ENCODE assay signal across 1 cellular context in the genomic region with DNA sequence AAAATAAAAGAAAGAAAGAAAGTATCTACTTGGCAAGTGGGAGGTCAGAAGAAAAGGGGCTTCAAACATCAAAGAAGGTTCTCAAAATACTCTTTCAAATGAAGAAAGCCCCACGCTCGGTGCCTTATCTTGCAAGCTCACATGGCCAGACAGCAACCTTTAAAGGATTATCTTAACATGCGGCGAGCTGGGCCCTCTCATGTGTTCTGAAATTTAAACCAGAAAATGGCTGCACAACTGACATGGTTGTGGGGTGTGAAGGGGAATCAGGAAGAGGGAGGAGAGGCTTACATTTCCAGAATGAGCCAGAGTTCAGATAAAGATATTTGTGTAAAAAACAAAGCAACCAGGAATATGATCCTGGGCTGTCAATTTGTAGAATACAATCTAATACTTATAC.
TF ChIP-seq lines count a peak whose summit lies in the region.

No MANE protein-coding gene starts in this region.

TF ChIP-seq in K562, 482 proteins besides CTCF, POLR2A, EP300 and RAD21 (continued from another document and continues in another):
- TF ChIP-seq SFPQ (IDR thresholded peaks at IDR 0.05; ENCODE audit: low read depth, low read length) = no peak
- TF ChIP-seq, protein P1, sequence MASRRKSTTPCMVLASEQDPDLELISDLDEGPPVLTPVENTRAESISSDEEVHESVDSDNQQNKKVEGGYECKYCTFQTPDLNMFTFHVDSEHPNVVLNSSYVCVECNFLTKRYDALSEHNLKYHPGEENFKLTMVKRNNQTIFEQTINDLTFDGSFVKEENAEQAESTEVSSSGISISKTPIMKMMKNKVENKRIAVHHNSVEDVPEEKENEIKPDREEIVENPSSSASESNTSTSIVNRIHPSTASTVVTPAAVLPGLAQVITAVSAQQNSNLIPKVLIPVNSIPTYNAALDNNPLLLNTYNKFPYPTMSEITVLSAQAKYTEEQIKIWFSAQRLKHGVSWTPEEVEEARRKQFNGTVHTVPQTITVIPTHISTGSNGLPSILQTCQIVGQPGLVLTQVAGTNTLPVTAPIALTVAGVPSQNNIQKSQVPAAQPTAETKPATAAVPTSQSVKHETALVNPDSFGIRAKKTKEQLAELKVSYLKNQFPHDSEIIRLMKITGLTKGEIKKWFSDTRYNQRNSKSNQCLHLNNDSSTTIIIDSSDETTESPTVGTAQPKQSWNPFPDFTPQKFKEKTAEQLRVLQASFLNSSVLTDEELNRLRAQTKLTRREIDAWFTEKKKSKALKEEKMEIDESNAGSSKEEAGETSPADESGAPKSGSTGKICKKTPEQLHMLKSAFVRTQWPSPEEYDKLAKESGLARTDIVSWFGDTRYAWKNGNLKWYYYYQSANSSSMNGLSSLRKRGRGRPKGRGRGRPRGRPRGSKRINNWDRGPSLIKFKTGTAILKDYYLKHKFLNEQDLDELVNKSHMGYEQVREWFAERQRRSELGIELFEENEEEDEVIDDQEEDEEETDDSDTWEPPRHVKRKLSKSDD (conservative IDR thresholded peaks at IDR 0.05; ENCODE audit: low read length) = no peak
- TF ChIP-seq SMAD3 (CRISPR knock-in tag; conservative IDR thresholded peaks at IDR 0.05) = peak; percentile 96
- peak; percentile 98 for TF ChIP-seq ZNF644 (tag; IDR thresholded peaks at IDR 0.05; ENCODE audit: low read depth)
- TF ChIP-seq, protein P2, sequence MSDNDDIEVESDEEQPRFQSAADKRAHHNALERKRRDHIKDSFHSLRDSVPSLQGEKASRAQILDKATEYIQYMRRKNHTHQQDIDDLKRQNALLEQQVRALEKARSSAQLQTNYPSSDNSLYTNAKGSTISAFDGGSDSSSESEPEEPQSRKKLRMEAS (CRISPR knock-in tag; IDR thresholded peaks at IDR 0.05) = peak; percentile 89
- no peak for TF ChIP-seq STAG1 (CRISPR knock-in tag; IDR thresholded peaks at IDR 0.05; ENCODE audit: borderline replicate concordance)
- no peak for TF ChIP-seq NFATC3 (IDR thresholded peaks at IDR 0.05)
- TF ChIP-seq KDM5B (IDR thresholded peaks at IDR 0.05; ENCODE audit: insufficient replicate concordance, low read depth, low read length) = no peak
- TF ChIP-seq SP2 (IDR thresholded peaks at IDR 0.05; ENCODE audit: extremely low read depth, low read depth, low read length, poor library complexity, severe bottlenecking) = no peak
- TF ChIP-seq, protein P3, sequence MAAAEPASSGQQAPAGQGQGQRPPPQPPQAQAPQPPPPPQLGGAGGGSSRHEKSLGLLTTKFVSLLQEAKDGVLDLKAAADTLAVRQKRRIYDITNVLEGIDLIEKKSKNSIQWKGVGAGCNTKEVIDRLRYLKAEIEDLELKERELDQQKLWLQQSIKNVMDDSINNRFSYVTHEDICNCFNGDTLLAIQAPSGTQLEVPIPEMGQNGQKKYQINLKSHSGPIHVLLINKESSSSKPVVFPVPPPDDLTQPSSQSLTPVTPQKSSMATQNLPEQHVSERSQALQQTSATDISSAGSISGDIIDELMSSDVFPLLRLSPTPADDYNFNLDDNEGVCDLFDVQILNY (CRISPR knock-in tag; IDR thresholded peaks at IDR 0.05) = peak; percentile 69; the same call in 1 of the 2 replicates
- no peak for TF ChIP-seq SIN3A (IDR thresholded peaks at IDR 0.05; ENCODE audit: borderline replicate concordance in 2 of 2, control insufficient read depth in 1 of 2, low read depth in 2 of 2, low read length in 2 of 2)
- TF ChIP-seq ZNF408 (CRISPR knock-in tag; IDR thresholded peaks at IDR 0.05; ENCODE audit: low read depth) = no peak
- TF ChIP-seq TAF7 (tag; IDR thresholded peaks at IDR 0.05) = peak; percentile 65
- TF ChIP-seq ZNF583 (CRISPR knock-in tag; IDR thresholded peaks at IDR 0.05) = peak; percentile 95
- TF ChIP-seq EHMT2 (IDR thresholded peaks at IDR 0.05) = no peak
- no peak for TF ChIP-seq PURB (CRISPR knock-in tag; IDR thresholded peaks at IDR 0.05; ENCODE audit: low read depth)
- no peak for TF ChIP-seq SRSF7 (optimal IDR thresholded peaks at IDR 0.05; ENCODE audit: low read depth, low read length)
- TF ChIP-seq GATAD2A (IDR thresholded peaks at IDR 0.05) = no peak
- peak; percentile 97 for TF ChIP-seq ZNF449 (CRISPR knock-in tag; IDR thresholded peaks at IDR 0.05)
- no peak for TF ChIP-seq SAFB2 (IDR thresholded peaks at IDR 0.05; ENCODE audit: borderline replicate concordance, low read depth, low read length, severe bottlenecking)
- no peak for TF ChIP-seq SMC3 (conservative IDR thresholded peaks at IDR 0.05; ENCODE audit: insufficient read depth, low read depth, low read length)
- no peak for TF ChIP-seq SUPT5H (IDR thresholded peaks at IDR 0.05)
- TF ChIP-seq, protein P4, sequence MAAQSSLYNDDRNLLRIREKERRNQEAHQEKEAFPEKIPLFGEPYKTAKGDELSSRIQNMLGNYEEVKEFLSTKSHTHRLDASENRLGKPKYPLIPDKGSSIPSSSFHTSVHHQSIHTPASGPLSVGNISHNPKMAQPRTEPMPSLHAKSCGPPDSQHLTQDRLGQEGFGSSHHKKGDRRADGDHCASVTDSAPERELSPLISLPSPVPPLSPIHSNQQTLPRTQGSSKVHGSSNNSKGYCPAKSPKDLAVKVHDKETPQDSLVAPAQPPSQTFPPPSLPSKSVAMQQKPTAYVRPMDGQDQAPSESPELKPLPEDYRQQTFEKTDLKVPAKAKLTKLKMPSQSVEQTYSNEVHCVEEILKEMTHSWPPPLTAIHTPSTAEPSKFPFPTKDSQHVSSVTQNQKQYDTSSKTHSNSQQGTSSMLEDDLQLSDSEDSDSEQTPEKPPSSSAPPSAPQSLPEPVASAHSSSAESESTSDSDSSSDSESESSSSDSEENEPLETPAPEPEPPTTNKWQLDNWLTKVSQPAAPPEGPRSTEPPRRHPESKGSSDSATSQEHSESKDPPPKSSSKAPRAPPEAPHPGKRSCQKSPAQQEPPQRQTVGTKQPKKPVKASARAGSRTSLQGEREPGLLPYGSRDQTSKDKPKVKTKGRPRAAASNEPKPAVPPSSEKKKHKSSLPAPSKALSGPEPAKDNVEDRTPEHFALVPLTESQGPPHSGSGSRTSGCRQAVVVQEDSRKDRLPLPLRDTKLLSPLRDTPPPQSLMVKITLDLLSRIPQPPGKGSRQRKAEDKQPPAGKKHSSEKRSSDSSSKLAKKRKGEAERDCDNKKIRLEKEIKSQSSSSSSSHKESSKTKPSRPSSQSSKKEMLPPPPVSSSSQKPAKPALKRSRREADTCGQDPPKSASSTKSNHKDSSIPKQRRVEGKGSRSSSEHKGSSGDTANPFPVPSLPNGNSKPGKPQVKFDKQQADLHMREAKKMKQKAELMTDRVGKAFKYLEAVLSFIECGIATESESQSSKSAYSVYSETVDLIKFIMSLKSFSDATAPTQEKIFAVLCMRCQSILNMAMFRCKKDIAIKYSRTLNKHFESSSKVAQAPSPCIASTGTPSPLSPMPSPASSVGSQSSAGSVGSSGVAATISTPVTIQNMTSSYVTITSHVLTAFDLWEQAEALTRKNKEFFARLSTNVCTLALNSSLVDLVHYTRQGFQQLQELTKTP (IDR thresholded peaks at IDR 0.05; ENCODE audit: low read depth in 1 of 2, partially characterized antibody in 2 of 2) = no peak
- peak; percentile 44; the same call in 1 of the 2 replicates for TF ChIP-seq NCOR1 (IDR thresholded peaks at IDR 0.05)
- TF ChIP-seq ZNF780A (CRISPR knock-in tag; IDR thresholded peaks at IDR 0.05) = no peak
- TF ChIP-seq TRIM24 (IDR thresholded peaks at IDR 0.05) = no peak
- TF ChIP-seq PHF8 (IDR thresholded peaks at IDR 0.05; ENCODE audit: borderline replicate concordance, low read length) = no peak
- no peak for TF ChIP-seq DNMT1 (IDR thresholded peaks at IDR 0.05)
- peak; percentile 99 for TF ChIP-seq DMBX1 (CRISPR knock-in tag; IDR thresholded peaks at IDR 0.05; ENCODE audit: borderline replicate concordance)
- no peak for TF ChIP-seq HCFC1 (IDR thresholded peaks at IDR 0.05; ENCODE audit: low read depth, low read length)
- no peak for TF ChIP-seq SREBF2 (CRISPR knock-in tag; IDR thresholded peaks at IDR 0.05)
- TF ChIP-seq POLR3G (IDR thresholded peaks at IDR 0.05; ENCODE audit: extremely low read depth, insufficient read length, insufficient replicate concordance) = no peak
- no peak for TF ChIP-seq ZNF316 (IDR thresholded peaks at IDR 0.05)
- no peak for TF ChIP-seq ESRRA (IDR thresholded peaks at IDR 0.05; ENCODE audit: borderline replicate concordance, low read depth)
- TF ChIP-seq MLX (CRISPR knock-in tag; conservative IDR thresholded peaks at IDR 0.05) = no peak
- peak; percentile 85; the same call in 1 of the 2 replicates for TF ChIP-seq HEY1 (CRISPR knock-in tag; IDR thresholded peaks at IDR 0.05; ENCODE audit: borderline replicate concordance)
- TF ChIP-seq TSC22D4 (tag; IDR thresholded peaks at IDR 0.05) = no peak
- no peak for TF ChIP-seq CBFB (CRISPR knock-in tag; IDR thresholded peaks at IDR 0.05)
- no peak for TF ChIP-seq ZC3H8 (IDR thresholded peaks at IDR 0.05)
- TF ChIP-seq, protein P5, sequence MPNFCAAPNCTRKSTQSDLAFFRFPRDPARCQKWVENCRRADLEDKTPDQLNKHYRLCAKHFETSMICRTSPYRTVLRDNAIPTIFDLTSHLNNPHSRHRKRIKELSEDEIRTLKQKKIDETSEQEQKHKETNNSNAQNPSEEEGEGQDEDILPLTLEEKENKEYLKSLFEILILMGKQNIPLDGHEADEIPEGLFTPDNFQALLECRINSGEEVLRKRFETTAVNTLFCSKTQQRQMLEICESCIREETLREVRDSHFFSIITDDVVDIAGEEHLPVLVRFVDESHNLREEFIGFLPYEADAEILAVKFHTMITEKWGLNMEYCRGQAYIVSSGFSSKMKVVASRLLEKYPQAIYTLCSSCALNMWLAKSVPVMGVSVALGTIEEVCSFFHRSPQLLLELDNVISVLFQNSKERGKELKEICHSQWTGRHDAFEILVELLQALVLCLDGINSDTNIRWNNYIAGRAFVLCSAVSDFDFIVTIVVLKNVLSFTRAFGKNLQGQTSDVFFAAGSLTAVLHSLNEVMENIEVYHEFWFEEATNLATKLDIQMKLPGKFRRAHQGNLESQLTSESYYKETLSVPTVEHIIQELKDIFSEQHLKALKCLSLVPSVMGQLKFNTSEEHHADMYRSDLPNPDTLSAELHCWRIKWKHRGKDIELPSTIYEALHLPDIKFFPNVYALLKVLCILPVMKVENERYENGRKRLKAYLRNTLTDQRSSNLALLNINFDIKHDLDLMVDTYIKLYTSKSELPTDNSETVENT (CRISPR knock-in tag; IDR thresholded peaks at IDR 0.05) = no peak
- TF ChIP-seq ZNF395 (CRISPR knock-in tag; IDR thresholded peaks at IDR 0.05) = peak; percentile 90
